In the genomic region with DNA sequence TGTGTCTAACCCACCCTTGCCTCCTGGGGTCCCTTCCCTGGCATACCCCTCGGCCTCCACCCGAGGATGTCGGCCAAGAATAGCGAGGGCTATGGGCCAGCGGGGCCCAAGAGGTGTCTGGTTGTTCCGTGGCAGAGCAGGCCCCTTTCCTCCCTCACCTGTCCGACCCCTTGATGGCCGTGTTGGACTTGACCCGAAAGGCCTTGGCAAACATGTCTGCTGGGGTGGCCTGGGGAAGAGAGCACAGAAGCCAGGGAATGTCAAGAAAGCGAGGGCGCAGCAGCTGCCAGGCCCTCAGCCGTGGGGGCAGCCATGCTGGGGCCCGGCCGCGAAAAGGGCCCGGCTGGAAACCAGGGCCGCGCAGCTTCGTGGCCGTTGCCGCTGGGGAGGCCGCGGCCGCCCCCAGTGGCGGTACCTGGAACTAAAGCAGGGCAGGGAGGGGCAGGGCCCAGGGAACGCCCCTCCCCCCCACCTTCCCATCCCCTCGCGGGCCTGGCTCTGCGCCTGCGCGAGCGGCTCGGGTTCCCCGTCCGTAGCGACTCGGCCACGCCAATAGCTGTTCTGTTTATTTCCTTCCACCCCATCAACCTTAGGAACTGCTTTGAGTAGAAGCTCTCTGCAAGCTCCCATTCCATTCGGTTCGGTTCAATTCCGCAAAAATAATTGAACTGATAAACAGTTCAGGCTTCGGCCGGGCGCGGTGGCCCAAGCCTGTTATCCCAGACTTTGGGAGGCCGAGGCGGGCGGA, we compare ENCODE assay signal across 8 cellular contexts. TPM values are rescaled to one million over a fixed set of nuclear protein-coding genes. Genes with fewer than 3 reads are reported as not detected.
DNase-seq lines count a peak whose midpoint lies in the region; ATAC-seq and TF ChIP-seq lines count a peak whose summit lies in the region.

TSS of gene EIF2D (minus strand) at position 337 of the 748 bp plus-strand sequence. CDS start at position 214, 123 bp downstream.

- H3K4me3 Mint-ChIP-seq in activated CD4-positive, alpha-beta T cell treated with anti-CD3 and anti-CD28 coated beads, Interleukin-2, amount 10 ng/mL, durations not matched to agents 24 days and 14 days = peak within 1 kb of the TSS; percentile 99

- peak within 1 kb of the TSS; percentile 93 for H3K27ac Mint-ChIP-seq in activated CD4-positive, alpha-beta T cell treated with anti-CD3 and anti-CD28 coated beads, Interleukin-2, amount 10 ng/mL, durations not matched to agents 24 days and 14 days

- H3K4me3 ChIP-seq in BLaER1 treated with 17β-estradiol and CSF1 and Interleukin-3, amounts not matched to agents 10 nM and 100 nM = peak within 1 kb of the TSS; percentile 63 to 81 (median 74)
- H3K4me3 ChIP-seq in colonic mucosa = peak within 1 kb of the TSS; percentile 81

- peak; percentile 99 for TF ChIP-seq CTCF in colonic mucosa (IDR thresholded peaks at IDR 0.05)

- peaks cover 29% of the 10 kb centered on the region for H3K4me1 Mint-ChIP-seq in activated CD4-positive, alpha-beta T cell treated with anti-CD3 and anti-CD28 coated beads, Interleukin-2, amount 10 ng/mL, durations not matched to agents 24 days and 14 days

- H3K27me3 Mint-ChIP-seq in activated CD4-positive, alpha-beta T cell treated with anti-CD3 and anti-CD28 coated beads, Interleukin-2, amount 10 ng/mL, durations not matched to agents 24 days and 14 days = peaks cover 12% of the 10 kb centered on the region

- peak; percentile 88 for ATAC-seq in GM19328 (IDR thresholded peaks at IDR 0.05; ENCODE audit: unreplicated experiment)
- peak; percentile 73 for ATAC-seq in HG03469 (IDR thresholded peaks at IDR 0.05; ENCODE audit: unreplicated experiment)

- H3K9ac ChIP-seq in BLaER1 treated with 17β-estradiol and CSF1 and Interleukin-3, amounts not matched to agents 10 nM and 100 nM = peak within 1 kb of the TSS; percentile 85 to 96 (median 91)
- peak within 1 kb of the TSS; percentile 81 to 97 for H3K9ac ChIP-seq in colonic mucosa (ENCODE audit: low read depth in 2 of 2, low read length in 2 of 2)

- H3K9me3 Mint-ChIP-seq in activated CD4-positive, alpha-beta T cell treated with anti-CD3 and anti-CD28 coated beads, Interleukin-2, amount 10 ng/mL, durations not matched to agents 24 days and 14 days = no peaks in the 10 kb centered on the region

- peaks cover 27 to 45% (median 35%) of the 10 kb centered on the region in 10 experiments for H3K4me1 ChIP-seq in BLaER1 treated with 17β-estradiol and CSF1 and Interleukin-3, amounts not matched to agents 10 nM and 100 nM
- no peaks in the 10 kb centered on the region for H3K4me1 ChIP-seq in colonic mucosa

- H3K27ac ChIP-seq in BLaER1 treated with 17β-estradiol and CSF1 and Interleukin-3, amounts not matched to agents 10 nM and 100 nM = peak within 1 kb of the TSS; percentile 83 to 95 (median 91)
- peak within 1 kb of the TSS; percentile 62 for H3K27ac ChIP-seq in colonic mucosa

- no peaks in the 10 kb centered on the region for H4K20me1 ChIP-seq in BLaER1 treated with 17β-estradiol and CSF1 and Interleukin-3, amounts not matched to agents 10 nM and 100 nM

- H3K27me3 ChIP-seq in BLaER1 treated with 17β-estradiol and CSF1 and Interleukin-3, amounts not matched to agents 10 nM and 100 nM = no peaks in the 10 kb centered on the region
- H3K27me3 ChIP-seq in colonic mucosa = no peaks in the 10 kb centered on the region

- DNase-seq in NCI-H69 (lab: John Stamatoyannopoulos, UW) (peak; percentile 97), colonic mucosa (peak; percentile 96), left kidney (ENCODE audit: low read depth, low spot score) (peak; percentile 97)
- DNase-seq in activated CD4-positive, alpha-beta T cell treated with anti-CD3 and anti-CD28 coated beads, Interleukin-2, amount 10 ng/mL, durations not matched to agents 24 days and 14 days = peak; percentile 98
- peak; percentile 95 for DNase-seq in stimulated activated CD4-positive, alpha-beta T cell treated with anti-CD3 and anti-CD28 coated beads, Interleukin-1b, Interleukin-23, amount 100 ng/mL, for 48 hours

- peak within 1 kb of the TSS; percentile 82 to 97 (median 92) for H3K4me2 ChIP-seq in BLaER1 treated with 17β-estradiol and CSF1 and Interleukin-3, amounts not matched to agents 10 nM and 100 nM

- intact Hi-C loops in activated CD4-positive, alpha-beta T cell treated with anti-CD3 and anti-CD28 coated beads, Interleukin-2, amount 10 ng/mL, durations not matched to agents 24 days and 14 days (cut with micrococcal nuclease) = loop anchor here (1.0 kb wide), 2 partner anchors 23 to 72 kb away; partner anchors contain the start of genes DYRK3 and MAPKAPK2
- intact Hi-C loops in colonic mucosa (cut with DNase I) = no loop called here

- no peaks in the 10 kb centered on the region for H3K9me3 ChIP-seq in BLaER1 treated with 17β-estradiol and CSF1 and Interleukin-3, amounts not matched to agents 10 nM and 100 nM (replicated peaks in 1 of 11)
- H3K9me3 ChIP-seq in colonic mucosa = no peaks in the 10 kb centered on the region

- H3K36me3 ChIP-seq in BLaER1 treated with 17β-estradiol and CSF1 and Interleukin-3, amounts not matched to agents 10 nM and 100 nM = peaks cover 0 to 33% (median 15%) of the 10 kb centered on the region in 11 experiments; a peak in 17 of 22 replicates
- no peaks in the 10 kb centered on the region for H3K36me3 ChIP-seq in colonic mucosa

- H3K36me3 Mint-ChIP-seq in activated CD4-positive, alpha-beta T cell treated with anti-CD3 and anti-CD28 coated beads, Interleukin-2, amount 10 ng/mL, durations not matched to agents 24 days and 14 days (ENCODE audit: low read depth) = peaks cover 27% of the 10 kb centered on the region

RNA-seq across cellular contexts. Expression of gene EIF2D, which starts in this region (rescaled TPM):
- total RNA-seq in activated CD4-positive, alpha-beta T cell treated with anti-CD3 and anti-CD28 coated beads, Interleukin-2, amount 10 ng/mL, durations not matched to agents 24 days and 14 days = 86.6 and 89.4 TPM in 2 replicates
- 10 to 100 TPM; 39.2 to 45.0 TPM for total RNA-seq in colonic mucosa

Comparison
In these comparisons a context has a peak if more than half of its experiments do, and no peak if none do; other contexts are left out.
1. Peak in every context shown above with its lines: DNase-seq, ATAC-seq, H3K4me3 ChIP-seq and H3K27ac ChIP-seq.